ENCODE assay signal across 16 cellular contexts in the genomic region with DNA sequence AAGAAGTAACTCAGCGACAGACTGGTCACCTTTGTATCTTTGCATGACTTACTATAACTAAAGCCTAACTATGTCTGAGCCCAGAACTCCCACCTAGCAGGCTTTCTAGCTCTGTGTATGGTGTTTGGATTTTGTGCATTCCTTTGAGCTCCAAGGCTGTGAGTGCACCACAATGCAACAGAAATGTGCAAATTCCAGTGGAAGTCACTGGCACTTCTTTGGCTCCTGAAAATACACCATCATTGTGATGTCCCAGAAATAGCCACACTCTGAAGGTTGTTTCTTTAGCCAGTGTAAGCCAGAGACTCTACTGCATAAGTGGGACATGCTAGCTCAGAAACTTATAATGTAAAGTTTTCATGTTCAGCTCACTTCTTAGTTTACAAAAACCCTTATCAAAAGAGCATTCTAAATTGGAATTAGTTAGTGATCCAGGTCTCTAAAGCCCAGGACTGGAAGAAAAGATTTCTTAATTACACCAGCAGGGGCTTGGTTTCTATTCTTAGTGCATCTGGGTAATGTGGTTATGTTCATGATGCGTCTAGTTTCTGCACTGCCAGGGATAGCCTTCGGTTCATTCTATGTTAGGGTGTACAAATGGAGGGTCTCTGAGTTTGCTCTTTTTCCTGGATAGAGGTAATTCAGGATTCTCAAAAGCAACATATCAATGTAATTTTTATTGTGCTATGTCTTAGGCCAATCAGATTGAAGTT.
A peak's percentile ranks its signal among the peaks of the same experiment; 100 is the strongest.
DNase-seq lines count a peak whose midpoint lies in the region; ATAC-seq, FAIRE-seq and TF ChIP-seq lines count a peak whose summit lies in the region.
"Had no signal": no experiment of that assay in that cellular context is flagged by ENCODE, and none has a peak within 500 bp of the region (broad histone marks: within the 10 kb centered on the region; RNA-seq: fewer than 3 reads in every experiment).

No MANE protein-coding gene starts in this region.

- intact Hi-C loops in activated T-helper 1 cell treated with anti-CD3 and anti-CD28 coated beads, Interleukin-12 subunit alpha, Interleukin-12 subunit beta, Interleukin-2, Interleukin-4 antibody, amounts not matched to agents 30 ng/mL and 10 ng/mL and 1 ng/mL, durations not matched to agents 14 hours and 24 hours and 36 hours (cut with micrococcal nuclease) = no loop called here

- H3K4me3 Mint-ChIP-seq in naive thymus-derived CD8-positive, alpha-beta T cell = no peak overlapping the region
- no peak overlapping the region for H3K4me3 Mint-ChIP-seq in activated T-helper 1 cell treated with anti-CD3 and anti-CD28 coated beads, Interleukin-12 subunit alpha, Interleukin-12 subunit beta, Interleukin-2, Interleukin-4 antibody, amounts not matched to agents 30 ng/mL and 10 ng/mL and 1 ng/mL, durations not matched to agents 14 hours and 24 hours and 36 hours

- peaks cover 11% of the 10 kb centered on the region for H3K4me1 ChIP-seq in osteoblast (ENCODE audit: insufficient read depth, low read length)

- H3K9me3 Mint-ChIP-seq in naive thymus-derived CD8-positive, alpha-beta T cell = no peaks in the 10 kb centered on the region
- no peaks in the 10 kb centered on the region for H3K9me3 Mint-ChIP-seq in activated T-helper 1 cell treated with anti-CD3 and anti-CD28 coated beads, Interleukin-12 subunit alpha, Interleukin-12 subunit beta, Interleukin-2, Interleukin-4 antibody, amounts not matched to agents 30 ng/mL and 10 ng/mL and 1 ng/mL, durations not matched to agents 14 hours and 24 hours and 36 hours

- TF ChIP-seq CTCF in fibroblast of pulmonary artery (IDR thresholded peaks at IDR 0.05; ENCODE audit: low read length, missing control alignments) (no peak), osteoblast (IDR thresholded peaks at IDR 0.05; ENCODE audit: extremely low read depth, low read depth, low read length) (peak; percentile 19)

- no peaks in the 10 kb centered on the region for H3K4me1 Mint-ChIP-seq in naive thymus-derived CD8-positive, alpha-beta T cell
- H3K4me1 Mint-ChIP-seq in activated T-helper 1 cell treated with anti-CD3 and anti-CD28 coated beads, Interleukin-12 subunit alpha, Interleukin-12 subunit beta, Interleukin-2, Interleukin-4 antibody, amounts not matched to agents 30 ng/mL and 10 ng/mL and 1 ng/mL, durations not matched to agents 14 hours and 24 hours and 36 hours (ENCODE audit: low read depth) = no peaks in the 10 kb centered on the region

- H3K4me3 ChIP-seq in fibroblast of pulmonary artery (replicated peaks; ENCODE audit: low read depth, low read length) (no peak overlapping the region), osteoblast (ENCODE audit: insufficient read depth, low read length) (no peak overlapping the region)

- H3K4me2 ChIP-seq in osteoblast (ENCODE audit: insufficient read depth, low read length) = no peak overlapping the region

- H3K36me3 ChIP-seq in osteoblast (ENCODE audit: insufficient read depth, low read length) = no peaks in the 10 kb centered on the region

- no peaks in the 10 kb centered on the region for H3K79me2 ChIP-seq in osteoblast (ENCODE audit: insufficient read depth, low read length)

- H2AFZ ChIP-seq in osteoblast (ENCODE audit: low read length) = no peak overlapping the region

- H3K27me3 ChIP-seq in osteoblast (ENCODE audit: insufficient read depth, low read length) = no peaks in the 10 kb centered on the region

- DNase-seq in H4 (ENCODE audit: low spot score) = peak; percentile 17
- DNase-seq in fibroblast of pulmonary artery (ENCODE audit: low read depth) = peak; percentile 27
- peak; percentile 18 for DNase-seq in osteoblast (ENCODE audit: insufficient read length, low spot score, missing footprints)
- no peak for DNase-seq in HuH-7 (ENCODE audit: low spot score)
- DNase-seq in naive thymus-derived CD8-positive, alpha-beta T cell = no peak
- no peak for DNase-seq in activated T-helper 1 cell treated with anti-CD3 and anti-CD28 coated beads, Interleukin-12 subunit alpha, Interleukin-12 subunit beta, Interleukin-2, Interleukin-4 antibody, amounts not matched to agents 30 ng/mL and 10 ng/mL and 1 ng/mL, durations not matched to agents 14 hours and 24 hours and 36 hours (ENCODE audit: low spot score)
- DNase-seq in C1 segment of cervical spinal cord (lab: John Stamatoyannopoulos, UW) = no peak
- DNase-seq: DMS153, GOT3, Karpas-422, NCI-H1105 treated with DMSO at 0.1 percent for 48 hours, NCI-H187 treated with DMSO at 0.1 percent for 48 hours, NCI-H446, NCI-H774, SHP77 treated with DMSO at 0.1 percent for 48 hours had no signal

- H3K27ac Mint-ChIP-seq in naive thymus-derived CD8-positive, alpha-beta T cell = no peak overlapping the region
- H3K27ac Mint-ChIP-seq in activated T-helper 1 cell treated with anti-CD3 and anti-CD28 coated beads, Interleukin-12 subunit alpha, Interleukin-12 subunit beta, Interleukin-2, Interleukin-4 antibody, amounts not matched to agents 30 ng/mL and 10 ng/mL and 1 ng/mL, durations not matched to agents 14 hours and 24 hours and 36 hours = no peak overlapping the region

- POLR2A ChIA-PET in naive thymus-derived CD8-positive, alpha-beta T cell (lab: Charles Lee) = no interaction called here

- H3K9me3 ChIP-seq in osteoblast (ENCODE audit: low read depth, low read length) = no peaks in the 10 kb centered on the region

- no peaks in the 10 kb centered on the region for H3K36me3 Mint-ChIP-seq in naive thymus-derived CD8-positive, alpha-beta T cell
- H3K36me3 Mint-ChIP-seq in activated T-helper 1 cell treated with anti-CD3 and anti-CD28 coated beads, Interleukin-12 subunit alpha, Interleukin-12 subunit beta, Interleukin-2, Interleukin-4 antibody, amounts not matched to agents 30 ng/mL and 10 ng/mL and 1 ng/mL, durations not matched to agents 14 hours and 24 hours and 36 hours (ENCODE audit: low read depth) = no peaks in the 10 kb centered on the region

- peak; percentile 57 for FAIRE-seq in TTC549 (lab: Jason Lieb, UNC)

- H3K27ac ChIP-seq in osteoblast (ENCODE audit: low read depth, low read length) = no peak overlapping the region

- H3K27me3 Mint-ChIP-seq in naive thymus-derived CD8-positive, alpha-beta T cell = peaks cover 0 to 5% (median 0%) of the 10 kb centered on the region in 5 donors
- H3K27me3 Mint-ChIP-seq in activated T-helper 1 cell treated with anti-CD3 and anti-CD28 coated beads, Interleukin-12 subunit alpha, Interleukin-12 subunit beta, Interleukin-2, Interleukin-4 antibody, amounts not matched to agents 30 ng/mL and 10 ng/mL and 1 ng/mL, durations not matched to agents 14 hours and 24 hours and 36 hours (ENCODE audit: insufficient read depth) = peaks cover 8% of the 10 kb centered on the region

- no peak for ATAC-seq in naive thymus-derived CD8-positive, alpha-beta T cell

- no peaks in the 10 kb centered on the region for H4K20me1 ChIP-seq in osteoblast (ENCODE audit: insufficient read depth, low read length)

Comparison
In these comparisons a context has a peak if more than half of its experiments do, and no peak if none do; other contexts are left out.
1. DNase-seq: peak in H4 (single experiment), fibroblast of pulmonary artery (single experiment) and osteoblast (single experiment); none in HuH-7 (single experiment), naive thymus-derived CD8-positive, alpha-beta T cell (0 of 10), activated T-helper 1 cell treated with anti-CD3 and anti-CD28 coated beads, Interleukin-12 subunit alpha, Interleukin-12 subunit beta, Interleukin-2, Interleukin-4 antibody, amounts not matched to agents 30 ng/mL and 10 ng/mL and 1 ng/mL, durations not matched to agents 14 hours and 24 hours and 36 hours (single experiment) and C1 segment of cervical spinal cord (0 of 14).